Comparison of ENCODE assay signal across 1 cellular context in the genomic region with DNA sequence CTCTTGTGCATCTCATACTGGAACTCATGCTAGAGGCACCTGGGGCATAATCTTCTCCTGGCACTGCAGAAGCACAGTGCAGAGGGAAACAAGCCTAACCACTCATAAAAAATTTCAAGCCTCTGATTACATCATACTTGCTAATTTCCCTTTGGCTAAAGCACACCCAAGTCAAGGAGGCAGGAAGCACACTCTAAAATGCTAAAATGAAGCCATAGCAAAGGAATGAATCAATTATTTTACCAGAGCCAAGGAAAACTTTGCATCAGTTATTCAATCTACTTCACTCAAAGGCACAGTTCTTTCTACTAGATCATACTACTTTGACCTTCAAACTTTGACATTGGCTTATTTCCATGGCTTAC.
A peak's percentile ranks its signal among the peaks of the same experiment; 100 is the strongest.
TF ChIP-seq lines count a peak whose summit lies in the region.

No MANE protein-coding gene starts in this region.

TF ChIP-seq in HCT116, 20 proteins besides CTCF, POLR2A, EP300 and RAD21 (continued from another document):
- TF ChIP-seq CEBPB (IDR thresholded peaks at IDR 0.05; ENCODE audit: low read depth), result peak; percentile 96
- TF ChIP-seq JUND (IDR thresholded peaks at IDR 0.05), result peak; percentile 74
- TF ChIP-seq FOSL1 (IDR thresholded peaks at IDR 0.05; ENCODE audit: low read depth), result peak; percentile 72
- TF ChIP-seq, protein P1, sequence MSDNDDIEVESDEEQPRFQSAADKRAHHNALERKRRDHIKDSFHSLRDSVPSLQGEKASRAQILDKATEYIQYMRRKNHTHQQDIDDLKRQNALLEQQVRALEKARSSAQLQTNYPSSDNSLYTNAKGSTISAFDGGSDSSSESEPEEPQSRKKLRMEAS (IDR thresholded peaks at IDR 0.05), result peak; percentile 51; the same call in 1 of the 2 replicates
- peak; percentile 9; the same call in 1 of the 2 replicates for TF ChIP-seq SIN3A (IDR thresholded peaks at IDR 0.05; ENCODE audit: low read depth)
- TF ChIP-seq ELF1 (IDR thresholded peaks at IDR 0.05; ENCODE audit: borderline replicate concordance, low read depth), result peak; percentile 6; the same call in 1 of the 2 replicates
- peak; percentile 95 for TF ChIP-seq CBX3 (IDR thresholded peaks at IDR 0.05; ENCODE audit: low read depth)
- TF ChIP-seq SRF (IDR thresholded peaks at IDR 0.05; ENCODE audit: low read depth), result peak; percentile 6; the same call in 1 of the 2 replicates
- peak; percentile 83 for TF ChIP-seq SP1 (IDR thresholded peaks at IDR 0.05; ENCODE audit: low read depth)
- TF ChIP-seq, protein P2, sequence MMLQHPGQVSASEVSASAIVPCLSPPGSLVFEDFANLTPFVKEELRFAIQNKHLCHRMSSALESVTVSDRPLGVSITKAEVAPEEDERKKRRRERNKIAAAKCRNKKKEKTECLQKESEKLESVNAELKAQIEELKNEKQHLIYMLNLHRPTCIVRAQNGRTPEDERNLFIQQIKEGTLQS (IDR thresholded peaks at IDR 0.05), result peak; percentile 85
- peak; percentile 61 for TF ChIP-seq POLR2AphosphoS5 (IDR thresholded peaks at IDR 0.05; ENCODE audit: low read depth, low read length)
- TF ChIP-seq YY1 (IDR thresholded peaks at IDR 0.05; ENCODE audit: extremely low read depth, insufficient replicate concordance, low read depth, low read length), result peak; percentile 23
- no peak for TF ChIP-seq EGR1 (IDR thresholded peaks at IDR 0.05; ENCODE audit: low read depth)
TF ChIP-seq in HCT116: peak in this region for 12.
